Comparison of ENCODE assay signal across 21 cellular contexts in the genomic region with DNA sequence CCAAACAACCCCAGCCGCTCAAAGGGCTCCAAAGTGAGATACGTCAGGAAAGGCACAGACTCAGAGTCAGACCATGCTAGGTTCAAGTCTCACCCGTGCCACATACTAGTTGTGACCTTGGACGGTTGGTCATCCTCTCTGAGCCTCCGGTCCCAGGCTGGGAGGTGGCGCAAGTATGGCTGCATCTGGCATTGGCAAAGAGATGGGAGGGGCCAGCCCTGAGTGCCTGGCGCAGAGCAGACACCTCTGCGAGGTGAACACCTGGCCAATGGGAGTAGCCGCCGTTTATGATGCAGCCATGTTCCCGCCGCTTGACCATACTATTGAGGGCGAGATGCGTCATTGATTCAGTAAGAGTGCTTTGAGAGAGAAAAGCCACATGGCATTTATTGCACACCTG.
DNase-seq lines count a peak whose midpoint lies in the region; ATAC-seq and TF ChIP-seq lines count a peak whose summit lies in the region.
"Had no signal": no experiment of that assay in that cellular context is flagged by ENCODE, and none has a peak within 500 bp of the region (broad histone marks: within the 10 kb centered on the region; RNA-seq: fewer than 3 reads in every experiment).

No MANE protein-coding gene starts in this region.

- H3K4me3 ChIP-seq in right atrium auricular region = no peak overlapping the region
- H3K4me3 ChIP-seq in esophagus squamous epithelium = no peak overlapping the region
- H3K4me3 ChIP-seq in rectal smooth muscle tissue (ENCODE audit: low read length) = no peak overlapping the region
- H3K4me3 ChIP-seq in transverse colon = no peak overlapping the region
- H3K4me3 ChIP-seq: Peyer's patch had no signal

- peaks cover 9% of the 10 kb centered on the region for H3K36me3 ChIP-seq in right atrium auricular region
- peaks cover 0 to 88% (median 6%) of the 10 kb centered on the region in 3 donors for H3K36me3 ChIP-seq in esophagus squamous epithelium
- peaks cover 9% of the 10 kb centered on the region for H3K36me3 ChIP-seq in rectal smooth muscle tissue (ENCODE audit: control insufficient read depth, insufficient read depth, low read length)
- no peaks in the 10 kb centered on the region for H3K36me3 ChIP-seq in transverse colon

- WGBS in esophagus squamous epithelium, 2 donors = 83 to 94% methylated on average over 5 to 9 of the region's 14 CpGs
- 92% methylated on average over 14 of the region's 14 CpGs; no CpG with 5 or more reads in 1 of the 2 donors for WGBS in transverse colon (ENCODE audit: low coverage in 1 of 2), 2 donors

- TF ChIP-seq CTCF in right atrium auricular region (IDR thresholded peaks at IDR 0.05) (no peak), esophagus squamous epithelium (IDR thresholded peaks at IDR 0.05) (no peak), transverse colon (IDR thresholded peaks at IDR 0.05) (no peak)

- no peaks in the 10 kb centered on the region for H3K27me3 Mint-ChIP-seq in T-helper 17 cell
- H3K27me3 Mint-ChIP-seq: CD8-positive, alpha-beta memory T cell had no signal

- no peak overlapping the region for H3K9ac ChIP-seq in rectal smooth muscle tissue (ENCODE audit: low read length)

- TF ChIP-seq EP300 in transverse colon (IDR thresholded peaks at IDR 0.05; ENCODE audit: low read depth) = no peak

- H3K9me3 ChIP-seq in right atrium auricular region = no peaks in the 10 kb centered on the region
- no peaks in the 10 kb centered on the region for H3K9me3 ChIP-seq in esophagus squamous epithelium
- no peaks in the 10 kb centered on the region for H3K9me3 ChIP-seq in transverse colon
- no peaks in the 10 kb centered on the region for H3K9me3 ChIP-seq in T-helper 17 cell (ENCODE audit: control insufficient read depth, low read length, poor library complexity, severe bottlenecking)
- H3K9me3 ChIP-seq: Peyer's patch had no signal

- TF ChIP-seq POLR2A in esophagus squamous epithelium (IDR thresholded peaks at IDR 0.05) (no peak), transverse colon (IDR thresholded peaks at IDR 0.05) (no peak)

- peaks cover 21% of the 10 kb centered on the region for H3K4me1 Mint-ChIP-seq in T-helper 17 cell

- H3K27ac Mint-ChIP-seq in T-helper 17 cell = no peak overlapping the region

- H3K27ac ChIP-seq in right atrium auricular region (no peak overlapping the region), esophagus squamous epithelium (peak overlapping the region in 3 of 4 donors; percentile 39 to 53 (median 42)), rectal smooth muscle tissue (ENCODE audit: low read depth, low read length) (peak overlapping the region; percentile 76), transverse colon (peak overlapping the region; percentile 55 to 64 (median 59))
- H3K27ac ChIP-seq: C4-2B had no signal

- H3K4me3 Mint-ChIP-seq in T-helper 17 cell = no peak overlapping the region
- H3K4me3 Mint-ChIP-seq: CD8-positive, alpha-beta memory T cell had no signal

- no peaks in the 10 kb centered on the region for H3K4me1 ChIP-seq in right atrium auricular region
- peaks cover 0 to 78% (median 27%) of the 10 kb centered on the region in 3 donors for H3K4me1 ChIP-seq in esophagus squamous epithelium
- no peaks in the 10 kb centered on the region for H3K4me1 ChIP-seq in rectal smooth muscle tissue (ENCODE audit: control insufficient read depth, insufficient read depth, low read length)
- H3K4me1 ChIP-seq in transverse colon = peaks cover 0 to 11% (median 4%) of the 10 kb centered on the region in 4 donors

- in situ Hi-C loops in transverse colon (cut with MboI; ENCODE audit: low pct_ligation_motif_present in 1 of 4, low pct_unique_long_range_greater_than_20kb in 1 of 4, low sequenced_read_pairs in 3 of 4) = no loop called here

- DNase-seq in Right ventricle myocardium superior (peak; percentile 29), right atrium auricular region (ENCODE audit: low spot score) (no peak), esophagus squamous epithelium (lab: John Stamatoyannopoulos, UW) (no peak), transverse colon (no peak), T-helper 17 cell (no peak)
- DNase-seq: CD8-positive, alpha-beta memory T cell; GDM1; Karpas-422; MV-4-11; NCI-H1694; NCI-H2081; NCI-H2171; NCI-H345; NCI-H524 treated with DMSO at 0.1 percent for 48 hours; NCI-H82 had no signal

- no peak for ATAC-seq in Right ventricle myocardium superior (ENCODE audit: poor library complexity)
- ATAC-seq in HG02852 (IDR thresholded peaks at IDR 0.05; ENCODE audit: unreplicated experiment) = no peak
- no peak for ATAC-seq in T-helper 17 cell
- ATAC-seq in GM18498 (IDR thresholded peaks at IDR 0.05; ENCODE audit: unreplicated experiment) = no peak
- ATAC-seq: Right ventricle myocardium inferior had no signal

- H3K36me3 Mint-ChIP-seq in T-helper 17 cell (ENCODE audit: low read depth) = peaks cover 11% of the 10 kb centered on the region

- H3K27me3 ChIP-seq in right atrium auricular region (no peaks in the 10 kb centered on the region), esophagus squamous epithelium (no peaks in the 10 kb centered on the region), rectal smooth muscle tissue (ENCODE audit: control insufficient read depth, insufficient read depth, low read length) (no peaks in the 10 kb centered on the region), transverse colon (no peaks in the 10 kb centered on the region)
- H3K27me3 ChIP-seq: Peyer's patch had no signal

- intact Hi-C loops in Right ventricle myocardium superior (cut with DNase I) = no loop called here
- intact Hi-C loops in esophagus squamous epithelium (cut with DNase I) = no loop called here
- intact Hi-C loops in transverse colon (cut with DNase I; ENCODE audit: low total_unique reads) = no loop called here

Comparison
In these comparisons a context has a peak if more than half of its experiments do, and no peak if none do; other contexts are left out.
1. H3K27ac ChIP-seq: peak in esophagus squamous epithelium (3 of 4), rectal smooth muscle tissue (single experiment) and transverse colon (4 of 4); none in right atrium auricular region (0 of 2).